In genomic region chr12:87853448-87854003, GRCh38 we compare ENCODE assay signal across 24 cellular contexts.
"Had no signal": no experiment of that assay in that cellular context is flagged by ENCODE, and none has a peak within 500 bp of the region (broad histone marks: within the 10 kb centered on the region; RNA-seq: fewer than 3 reads in every experiment).

No MANE protein-coding gene starts in this region.

- ATAC-seq: activated CD8-positive, alpha-beta memory T cell treated with anti-CD3 and anti-CD28 coated beads, Interleukin-2, amount 10 ng/mL, durations not matched to agents 7 days and 5 days; activated CD8-positive, alpha-beta T cell treated with anti-CD3 and anti-CD28 coated beads for 36 hours; body of pancreas; left ventricle myocardium superior; natural killer cell treated with Interleukin-12 subunit alpha and Interleukin-12 subunit beta and Interleukin-15 and Interleukin-18, amount 100 ng/mL, for 72 hours; sciatic nerve; stimulated activated memory B cell treated with anti-CD40 and anti-IgM and Interleukin-4, amounts not matched to agents 10 μg/mL and 1 μg/mL and 100 μg/mL, for 72 hours had no signal

- H3K27me3 Mint-ChIP-seq: activated CD4-positive, alpha-beta T cell treated with anti-CD3 and anti-CD28 coated beads, Interleukin-2, amount 10 ng/mL, durations not matched to agents 7 days and 5 days; activated CD8-positive, alpha-beta memory T cell treated with anti-CD3 and anti-CD28 coated beads, Interleukin-2, amount 10 ng/mL, durations not matched to agents 7 days and 5 days; activated CD8-positive, alpha-beta T cell treated with anti-CD3 and anti-CD28 coated beads for 36 hours; natural killer cell treated with Interleukin-12 subunit alpha and Interleukin-12 subunit beta and Interleukin-15 and Interleukin-18, amount 100 ng/mL, for 72 hours; stimulated activated memory B cell treated with anti-CD40 and anti-IgM and Interleukin-4, amounts not matched to agents 10 μg/mL and 1 μg/mL and 100 μg/mL, for 72 hours had no signal

- H3K36me3 ChIP-seq: cardiac muscle cell, stomach, suprapubic skin, tibial nerve had no signal

- H3K36me3 Mint-ChIP-seq: activated CD8-positive, alpha-beta memory T cell treated with anti-CD3 and anti-CD28 coated beads, Interleukin-2, amount 10 ng/mL, durations not matched to agents 7 days and 5 days; immature natural killer cell; natural killer cell treated with Interleukin-12 subunit alpha and Interleukin-12 subunit beta and Interleukin-15 and Interleukin-18, amount 100 ng/mL, for 72 hours; stimulated activated memory B cell treated with anti-CD40 and anti-IgM and Interleukin-4, amounts not matched to agents 10 μg/mL and 1 μg/mL and 100 μg/mL, for 72 hours had no signal

- H3K4me1 Mint-ChIP-seq: activated CD4-positive, alpha-beta T cell treated with anti-CD3 and anti-CD28 coated beads, Interleukin-2, amount 10 ng/mL, durations not matched to agents 7 days and 5 days; activated CD8-positive, alpha-beta memory T cell treated with anti-CD3 and anti-CD28 coated beads, Interleukin-2, amount 10 ng/mL, durations not matched to agents 7 days and 5 days; immature natural killer cell; stimulated activated memory B cell treated with anti-CD40 and anti-IgM and Interleukin-4, amounts not matched to agents 10 μg/mL and 1 μg/mL and 100 μg/mL, for 72 hours had no signal

- H3K4me3 ChIP-seq: body of pancreas, cardiac muscle cell, stomach, suprapubic skin, tibial nerve had no signal

- DNase-seq: activated CD4-positive, alpha-beta T cell treated with anti-CD3 and anti-CD28 coated beads, Interleukin-2, amount 10 ng/mL, durations not matched to agents 7 days and 5 days; activated CD4-positive, CD25-positive, alpha-beta regulatory T cell treated with anti-CD3 and anti-CD28 coated beads, Interleukin-2, amount 50 U/mL, for 72 hours; activated CD8-positive, alpha-beta memory T cell treated with anti-CD3 and anti-CD28 coated beads, Interleukin-2, amount 10 ng/mL, durations not matched to agents 7 days and 5 days; activated CD8-positive, alpha-beta T cell treated with anti-CD3 and anti-CD28 coated beads for 36 hours; activated gamma-delta T cell; activated naive CD4-positive, alpha-beta T cell treated with anti-CD3 and anti-CD28 coated beads, Interleukin-2, amount 50 U/mL, for 16 hours; activated T-cell treated with anti-CD3 and anti-CD28 coated beads for 4 hours; anterior cingulate cortex; body of pancreas; cortex of kidney; erythroblast; foreskin fibroblast; immature natural killer cell; left ventricle myocardium superior; occipital lobe; small intestine; stimulated activated CD4-positive, alpha-beta T cell treated with anti-CD3 and anti-CD28 coated beads, Interleukin-2, amount 100 ng/mL, for 24 hours; stomach had no signal

- H3K9me3 ChIP-seq: body of pancreas, stomach, suprapubic skin, tibial nerve had no signal

- H3K4me3 Mint-ChIP-seq: activated CD4-positive, alpha-beta T cell treated with anti-CD3 and anti-CD28 coated beads, Interleukin-2, amount 10 ng/mL, durations not matched to agents 7 days and 5 days; activated CD8-positive, alpha-beta memory T cell treated with anti-CD3 and anti-CD28 coated beads, Interleukin-2, amount 10 ng/mL, durations not matched to agents 7 days and 5 days; activated CD8-positive, alpha-beta T cell treated with anti-CD3 and anti-CD28 coated beads for 36 hours; immature natural killer cell; natural killer cell treated with Interleukin-12 subunit alpha and Interleukin-12 subunit beta and Interleukin-15 and Interleukin-18, amount 100 ng/mL, for 72 hours; stimulated activated memory B cell treated with anti-CD40 and anti-IgM and Interleukin-4, amounts not matched to agents 10 μg/mL and 1 μg/mL and 100 μg/mL, for 72 hours had no signal

- H3K27me3 ChIP-seq: body of pancreas, cardiac muscle cell, stomach, suprapubic skin, tibial nerve had no signal

- H3K4me1 ChIP-seq: body of pancreas, suprapubic skin, tibial nerve had no signal

- H3K27ac Mint-ChIP-seq: activated CD4-positive, alpha-beta T cell treated with anti-CD3 and anti-CD28 coated beads, Interleukin-2, amount 10 ng/mL, durations not matched to agents 7 days and 5 days; activated CD8-positive, alpha-beta memory T cell treated with anti-CD3 and anti-CD28 coated beads, Interleukin-2, amount 10 ng/mL, durations not matched to agents 7 days and 5 days; activated CD8-positive, alpha-beta T cell treated with anti-CD3 and anti-CD28 coated beads for 36 hours; immature natural killer cell; natural killer cell treated with Interleukin-12 subunit alpha and Interleukin-12 subunit beta and Interleukin-15 and Interleukin-18, amount 100 ng/mL, for 72 hours; stimulated activated memory B cell treated with anti-CD40 and anti-IgM and Interleukin-4, amounts not matched to agents 10 μg/mL and 1 μg/mL and 100 μg/mL, for 72 hours had no signal

- H3K27ac ChIP-seq: body of pancreas, cardiac muscle cell, stomach, suprapubic skin, tibial nerve had no signal

- H3K9me3 Mint-ChIP-seq: activated CD4-positive, alpha-beta T cell treated with anti-CD3 and anti-CD28 coated beads, Interleukin-2, amount 10 ng/mL, durations not matched to agents 7 days and 5 days; activated CD8-positive, alpha-beta T cell treated with anti-CD3 and anti-CD28 coated beads for 36 hours; stimulated activated memory B cell treated with anti-CD40 and anti-IgM and Interleukin-4, amounts not matched to agents 10 μg/mL and 1 μg/mL and 100 μg/mL, for 72 hours had no signal
